In genomic region chr9:125772740-125773139, GRCh38 we compare ENCODE assay signal across 1 cellular context.
TF ChIP-seq lines count a peak whose summit lies in the region.

No MANE protein-coding gene starts in this region.

TF ChIP-seq in K562, 482 proteins besides CTCF, POLR2A, EP300 and RAD21 (continued from another document):
- TF ChIP-seq MEF2D (tag; conservative IDR thresholded peaks at IDR 0.05; ENCODE audit: low read depth) (no peak), ESRRA (IDR thresholded peaks at IDR 0.05; ENCODE audit: borderline replicate concordance, low read depth) (no peak), PCBP1 (IDR thresholded peaks at IDR 0.05; ENCODE audit: low read depth, low read length, poor library complexity, severe bottlenecking) (no peak), ZBTB26 (CRISPR knock-in tag; IDR thresholded peaks at IDR 0.05) (no peak), KLF13 (tag; IDR thresholded peaks at IDR 0.05; ENCODE audit: borderline replicate concordance, low read depth) (no peak), MAZ (CRISPR knock-in tag; conservative IDR thresholded peaks at IDR 0.05 in 1 of 2, IDR thresholded peaks at IDR 0.05 in 1 of 2) (no peak), SMARCA4 (IDR thresholded peaks at IDR 0.05) (no peak), MTA2 (IDR thresholded peaks at IDR 0.05; ENCODE audit: low read depth) (no peak), GABPB2 (CRISPR knock-in tag; conservative IDR thresholded peaks at IDR 0.05) (no peak), E2F8 (IDR thresholded peaks at IDR 0.05; ENCODE audit: low read depth, partially characterized antibody) (no peak), POLR2B (IDR thresholded peaks at IDR 0.05; ENCODE audit: low read depth, partially characterized antibody) (no peak), CREB1 (IDR thresholded peaks at IDR 0.05) (no peak), CREB1 (CRISPR knock-in tag; IDR thresholded peaks at IDR 0.05) (no peak), PTBP1 (IDR thresholded peaks at IDR 0.05; ENCODE audit: low read depth, low read length) (no peak), ZNF511 (CRISPR knock-in tag; IDR thresholded peaks at IDR 0.05) (no peak), NR0B1 (IDR thresholded peaks at IDR 0.05; ENCODE audit: partially characterized antibody) (no peak), ETV1 (tag; conservative IDR thresholded peaks at IDR 0.05; ENCODE audit: low read depth) (no peak)
